Comparison of ENCODE assay signal across 16 cellular contexts in genomic region chr1:170001266-170001665, GRCh38.
"Had no signal": no experiment of that assay in that cellular context is flagged by ENCODE, and none has a peak within 500 bp of the region (broad histone marks: within the 10 kb centered on the region; RNA-seq: fewer than 3 reads in every experiment).

No MANE protein-coding gene starts in this region.

- H3K4me3 Mint-ChIP-seq: activated T-cell treated with anti-CD3 and anti-CD28 coated beads, Interleukin-2, amount 50 U/mL, for 72 hours; natural killer cell; stimulated activated effector memory CD8-positive, alpha-beta T cell treated with anti-CD3 and anti-CD28 coated beads, Interleukin-12 subunit alpha, Interleukin-12 subunit beta, amount 100 ng/mL, for 72 hours had no signal

- H3K4me2 ChIP-seq: hepatocyte, smooth muscle cell had no signal

- H2AFZ ChIP-seq: hepatocyte had no signal

- H3K27me3 ChIP-seq: ascending aorta, hepatocyte, ovary, right lobe of liver, stomach had no signal

- H3K4me3 ChIP-seq: ascending aorta, hepatocyte, ovary, right lobe of liver, smooth muscle cell, stomach had no signal

- ATAC-seq: activated T-cell treated with anti-CD3 and anti-CD28 coated beads, Interleukin-2, amount 50 U/mL, for 72 hours; natural killer cell; right lobe of liver; stimulated activated effector memory CD8-positive, alpha-beta T cell treated with anti-CD3 and anti-CD28 coated beads, Interleukin-12 subunit alpha, Interleukin-12 subunit beta, amount 100 ng/mL, for 72 hours had no signal

- H3K36me3 ChIP-seq: ascending aorta, ovary, right lobe of liver, WERI-Rb-1 had no signal

- H3K79me2 ChIP-seq: hepatocyte had no signal

- H3K27ac Mint-ChIP-seq: activated T-cell treated with anti-CD3 and anti-CD28 coated beads, Interleukin-2, amount 50 U/mL, for 72 hours; natural killer cell; stimulated activated effector memory CD8-positive, alpha-beta T cell treated with anti-CD3 and anti-CD28 coated beads, Interleukin-12 subunit alpha, Interleukin-12 subunit beta, amount 100 ng/mL, for 72 hours had no signal

- H3K4me1 ChIP-seq: ascending aorta, right lobe of liver had no signal

- H3K36me3 Mint-ChIP-seq: natural killer cell; stimulated activated effector memory CD8-positive, alpha-beta T cell treated with anti-CD3 and anti-CD28 coated beads, Interleukin-12 subunit alpha, Interleukin-12 subunit beta, amount 100 ng/mL, for 72 hours had no signal

- H3K27ac ChIP-seq: ascending aorta, hepatocyte, ovary, right lobe of liver, stomach, WERI-Rb-1 had no signal

- DNase-seq: activated CD4-positive, alpha-beta T cell treated with anti-CD3 and anti-CD28 coated beads, Interleukin-2, amount 50 U/mL, for 4 hours; activated effector memory CD4-positive, alpha-beta T cell treated with anti-CD3 and anti-CD28 coated beads, Interleukin-2, amount 50 U/mL, for 16 hours; activated naive CD4-positive, alpha-beta T cell treated with anti-CD3 and anti-CD28 coated beads, Interleukin-2, amount 50 U/mL, for 16 hours; activated T-cell treated with anti-CD3 and anti-CD28 coated beads, Interleukin-2, amount 50 U/mL, for 72 hours; effector CD4-positive, alpha-beta T cell; natural killer cell; ovary; right lobe of liver; stimulated activated CD4-positive, alpha-beta T cell treated with anti-CD3 and anti-CD28 coated beads, Interleukin-4, amount 100 ng/mL, for 1 hour; stomach; trophoblast cell; WERI-Rb-1 had no signal

- H3K9me3 Mint-ChIP-seq: activated T-cell treated with anti-CD3 and anti-CD28 coated beads, Interleukin-2, amount 50 U/mL, for 72 hours; natural killer cell; stimulated activated effector memory CD8-positive, alpha-beta T cell treated with anti-CD3 and anti-CD28 coated beads, Interleukin-12 subunit alpha, Interleukin-12 subunit beta, amount 100 ng/mL, for 72 hours had no signal

- H3K9me3 ChIP-seq: ascending aorta, ovary, right lobe of liver, stomach had no signal
